ENCODE assay signal across 29 cellular contexts in genomic region chr2:148360662-148361061, GRCh38.
"Had no signal": no experiment of that assay in that cellular context is flagged by ENCODE, and none has a peak within 500 bp of the region (broad histone marks: within the 10 kb centered on the region; RNA-seq: fewer than 3 reads in every experiment).

No MANE protein-coding gene starts in this region.

- H3K4me3 Mint-ChIP-seq: stimulated activated effector memory CD8-positive, alpha-beta T cell treated with anti-CD3 and anti-CD28 coated beads, Interleukin-12 subunit alpha, Interleukin-12 subunit beta, amount 100 ng/mL, for 72 hours; stimulated activated memory B cell treated with anti-CD40 and anti-IgM and Interleukin-4, amounts not matched to agents 10 μg/mL and 1 μg/mL and 100 μg/mL, for 72 hours; stimulated activated naive B cell treated with anti-CD40 and anti-IgM and Interleukin-4, amounts not matched to agents 10 μg/mL and 1 μg/mL and 100 μg/mL, for 72 hours; stimulated activated naive CD8-positive, alpha-beta T cell treated with anti-CD3 and anti-CD28 coated beads, Interleukin-15, amount 100 ng/mL, for 72 hours; stimulated activated naive CD8-positive, alpha-beta T cell treated with anti-CD3 and anti-CD28 coated beads, Interleukin-15, Interleukin-2, amounts not matched to agents 100 ng/mL and 50 ng/mL, for 24 hours; type B pancreatic cell had no signal

- ATAC-seq: stimulated activated effector memory CD8-positive, alpha-beta T cell treated with anti-CD3 and anti-CD28 coated beads, Interleukin-12 subunit alpha, Interleukin-12 subunit beta, amount 100 ng/mL, for 72 hours; stimulated activated memory B cell treated with anti-CD40 and anti-IgM and Interleukin-4, amounts not matched to agents 10 μg/mL and 1 μg/mL and 100 μg/mL, for 72 hours; stimulated activated naive B cell treated with anti-CD40 and anti-IgM and Interleukin-4, amounts not matched to agents 10 μg/mL and 1 μg/mL and 100 μg/mL, for 72 hours; stimulated activated naive CD8-positive, alpha-beta T cell treated with anti-CD3 and anti-CD28 coated beads, Interleukin-15, amount 100 ng/mL, for 72 hours; stimulated activated naive CD8-positive, alpha-beta T cell treated with anti-CD3 and anti-CD28 coated beads, Interleukin-15, Interleukin-2, amounts not matched to agents 100 U/mL and 50 U/mL, for 24 hours; upper lobe of right lung had no signal

- H3K4me1 ChIP-seq: stomach, suprapubic skin, testis, thyroid gland, tibial artery, tibial nerve, transverse colon, upper lobe of left lung, upper lobe of right lung, uterus, vagina had no signal

- H3K27ac Mint-ChIP-seq: stimulated activated effector memory CD8-positive, alpha-beta T cell treated with anti-CD3 and anti-CD28 coated beads, Interleukin-12 subunit alpha, Interleukin-12 subunit beta, amount 100 ng/mL, for 72 hours; stimulated activated memory B cell treated with anti-CD40 and anti-IgM and Interleukin-4, amounts not matched to agents 10 μg/mL and 1 μg/mL and 100 μg/mL, for 72 hours; stimulated activated naive B cell treated with anti-CD40 and anti-IgM and Interleukin-4, amounts not matched to agents 10 μg/mL and 1 μg/mL and 100 μg/mL, for 72 hours; stimulated activated naive CD8-positive, alpha-beta T cell treated with anti-CD3 and anti-CD28 coated beads, Interleukin-15, amount 100 ng/mL, for 72 hours; stimulated activated naive CD8-positive, alpha-beta T cell treated with anti-CD3 and anti-CD28 coated beads, Interleukin-15, Interleukin-2, amounts not matched to agents 100 ng/mL and 50 ng/mL, for 24 hours; type B pancreatic cell had no signal

- FAIRE-seq: urothelium cell line had no signal

- H3K4me3 ChIP-seq: stomach, suprapubic skin, testis, thoracic aorta, thyroid gland, tibial artery, tibial nerve, transverse colon, upper lobe of left lung, upper lobe of right lung, uterus, vagina had no signal

- H3K4me1 Mint-ChIP-seq: stimulated activated effector memory CD8-positive, alpha-beta T cell treated with anti-CD3 and anti-CD28 coated beads, Interleukin-12 subunit alpha, Interleukin-12 subunit beta, amount 100 ng/mL, for 72 hours; stimulated activated naive CD8-positive, alpha-beta T cell treated with anti-CD3 and anti-CD28 coated beads, Interleukin-15, amount 100 ng/mL, for 72 hours had no signal

- H3K27me3 ChIP-seq: stomach, suprapubic skin, testis, thyroid gland, tibial artery, tibial nerve, transverse colon, upper lobe of left lung, upper lobe of right lung, uterus, vagina had no signal

- DNase-seq: stimulated activated CD4-positive, alpha-beta T cell treated with anti-CD3 and anti-CD28 coated beads, Interleukin-2, amount 100 ng/mL, for 48 hours; stimulated activated CD4-positive, alpha-beta T cell treated with anti-CD3 and anti-CD28 coated beads, Interleukin-4, amount 100 ng/mL, for 1 hour; stimulated activated CD4-positive, alpha-beta T cell treated with anti-CD3 and anti-CD28 coated beads, Interleukin-4, amount 100 ng/mL, for 24 hours; stimulated activated CD4-positive, alpha-beta T cell treated with anti-CD3 and anti-CD28 coated beads, Interleukin-4, amount 100 ng/mL, for 4 hours; stimulated activated CD8-positive, alpha-beta memory T cell treated with anti-CD3 and anti-CD28 coated beads, Interleukin-4, amount 100 ng/mL, for 48 hours; stimulated activated naive B cell treated with anti-CD40 and anti-IgM and Interleukin-4, amounts not matched to agents 10 μg/mL and 1 μg/mL and 100 μg/mL, for 72 hours; stimulated activated naive CD4-positive, alpha-beta T cell; stimulated activated naive CD4-positive, alpha-beta T cell treated with Interleukin-2 at 50 U/mL for 16 hours; stimulated activated naive CD8-positive, alpha-beta T cell treated with anti-CD3 and anti-CD28 coated beads, Interleukin-15, amount 100 ng/mL, for 72 hours; stimulated activated naive CD8-positive, alpha-beta T cell treated with anti-CD3 and anti-CD28 coated beads, Interleukin-15, Interleukin-2, amounts not matched to agents 100 U/mL and 50 U/mL, for 24 hours; stomach; substantia nigra; testis; thyroid gland; tibial artery; transverse colon; trophoblast cell; upper lobe of left lung; upper lobe of right lung; uterus had no signal

- H3K9me3 ChIP-seq: suprapubic skin, testis, thoracic aorta, thyroid gland, upper lobe of left lung, upper lobe of right lung, uterus, vagina had no signal

- H3K27me3 Mint-ChIP-seq: stimulated activated memory B cell treated with anti-CD40 and anti-IgM and Interleukin-4, amounts not matched to agents 10 μg/mL and 1 μg/mL and 100 μg/mL, for 72 hours; stimulated activated naive B cell treated with anti-CD40 and anti-IgM and Interleukin-4, amounts not matched to agents 10 μg/mL and 1 μg/mL and 100 μg/mL, for 72 hours; stimulated activated naive CD8-positive, alpha-beta T cell treated with anti-CD3 and anti-CD28 coated beads, Interleukin-15, amount 100 ng/mL, for 72 hours; stimulated activated naive CD8-positive, alpha-beta T cell treated with anti-CD3 and anti-CD28 coated beads, Interleukin-15, Interleukin-2, amounts not matched to agents 100 ng/mL and 50 ng/mL, for 24 hours; type B pancreatic cell had no signal

- H3K27ac ChIP-seq: stomach, suprapubic skin, testis, thoracic aorta, thyroid gland, tibial artery, tibial nerve, transverse colon, upper lobe of left lung, upper lobe of right lung, uterus, vagina had no signal

- H3K36me3 ChIP-seq: stomach, suprapubic skin, thoracic aorta, thyroid gland, tibial artery, tibial nerve, transverse colon, upper lobe of left lung, upper lobe of right lung, uterus, vagina had no signal

- H3K36me3 Mint-ChIP-seq: stimulated activated effector memory CD8-positive, alpha-beta T cell treated with anti-CD3 and anti-CD28 coated beads, Interleukin-12 subunit alpha, Interleukin-12 subunit beta, amount 100 ng/mL, for 72 hours had no signal
